Comparison of ENCODE assay signal across 8 cellular contexts in genomic region chr19:57888107-57888493, GRCh38. TPM values are rescaled to one million over a fixed set of nuclear protein-coding genes. Genes with fewer than 3 reads are reported as not detected.
DNase-seq lines count a peak whose midpoint lies in the region; ATAC-seq and TF ChIP-seq lines count a peak whose summit lies in the region.

No MANE protein-coding gene starts in this region.

- H3K27ac Mint-ChIP-seq in chondrocyte (ENCODE audit: unreplicated experiment), result peak overlapping the region; percentile 86

- no peaks in the 10 kb centered on the region for H3K27me3 Mint-ChIP-seq in chondrocyte (ENCODE audit: low read depth)

- peaks cover 29% of the 10 kb centered on the region for H3K4me1 Mint-ChIP-seq in chondrocyte (ENCODE audit: low read depth)

- peaks cover 15% of the 10 kb centered on the region for H3K36me3 Mint-ChIP-seq in chondrocyte (ENCODE audit: low read depth)

- peak overlapping the region; percentile 63 for H3K4me3 ChIP-seq in AG09309 (ENCODE audit: control insufficient read depth, low read depth, low read length)

- H3K4me3 Mint-ChIP-seq in chondrocyte (ENCODE audit: unreplicated experiment), result peak overlapping the region; percentile 91

- ATAC-seq in GM21576 (IDR thresholded peaks at IDR 0.05; ENCODE audit: unreplicated experiment), result no peak

- DNase-seq in AG09309 (ENCODE audit: low read depth) (no peak), HPDE6-E6E7 (ENCODE audit: extremely low spot score) (peak; percentile 15), chondrocyte (ENCODE audit: low spot score) (no peak), mucosa of gallbladder (ENCODE audit: low spot score) (peak; percentile 16), NCI-H2107 treated with DMSO at 0.1 percent for 48 hours (lab: John Stamatoyannopoulos, UW; ENCODE audit: unreplicated experiment) (no peak), EL (no peak), activated gamma-delta T cell (lab: John Stamatoyannopoulos, UW) (no peak)

- TF ChIP-seq CTCF in AG09309 (IDR thresholded peaks at IDR 0.05; ENCODE audit: control insufficient read depth, insufficient read depth, low read depth, low read length, missing control alignments) (no peak), chondrocyte (IDR thresholded peaks at IDR 0.05) (no peak)

- peaks cover 13% of the 10 kb centered on the region for H3K9me3 Mint-ChIP-seq in chondrocyte (ENCODE audit: low read depth)

RNA-seq across cellular contexts. Expression of gene ZNF814, which starts 0.7 kb away (rescaled TPM):
- 7.9 to 16.6 TPM (median 8.5 TPM) in 3 replicates for total RNA-seq in chondrocyte
- total RNA-seq in mucosa of gallbladder, result 23.6 TPM

RNA-seq across cellular contexts. Expression of gene ZNF417, which starts 28.3 kb away (rescaled TPM):
- 12.9 to 24.5 TPM (median 15.0 TPM) in 3 replicates for total RNA-seq in chondrocyte
- total RNA-seq in mucosa of gallbladder, result 31.0 TPM

RNA-seq across cellular contexts. Expression of gene ZNF587, which starts 38.4 kb away (rescaled TPM):
- total RNA-seq in chondrocyte (27.1 to 39.9 TPM (median 30.8 TPM) in 3 replicates), mucosa of gallbladder (60.0 TPM)

RNA-seq across cellular contexts. Expression of gene ZNF418, which starts 47.1 kb away (rescaled TPM):
- total RNA-seq in chondrocyte, result 6.4 to 9.8 TPM (median 6.7 TPM) in 3 replicates
- total RNA-seq in mucosa of gallbladder, result 14.1 TPM

RNA-seq across cellular contexts. Expression of gene ZNF587B, which starts 58.0 kb away (rescaled TPM):
- 6.9 to 14.5 TPM (median 8.0 TPM) in 3 replicates for total RNA-seq in chondrocyte
- 15.9 TPM for total RNA-seq in mucosa of gallbladder

Comparison
In these comparisons a context has a peak if more than half of its experiments do, and no peak if none do; other contexts are left out.
1. DNase-seq: peak in HPDE6-E6E7 (single experiment) and mucosa of gallbladder (single experiment); none in AG09309 (single experiment), chondrocyte (single experiment), NCI-H2107 treated with DMSO at 0.1 percent for 48 hours (single experiment), EL (single experiment) and activated gamma-delta T cell (single experiment).